17 cellular contexts compared by ENCODE assay signal in the genomic region with DNA sequence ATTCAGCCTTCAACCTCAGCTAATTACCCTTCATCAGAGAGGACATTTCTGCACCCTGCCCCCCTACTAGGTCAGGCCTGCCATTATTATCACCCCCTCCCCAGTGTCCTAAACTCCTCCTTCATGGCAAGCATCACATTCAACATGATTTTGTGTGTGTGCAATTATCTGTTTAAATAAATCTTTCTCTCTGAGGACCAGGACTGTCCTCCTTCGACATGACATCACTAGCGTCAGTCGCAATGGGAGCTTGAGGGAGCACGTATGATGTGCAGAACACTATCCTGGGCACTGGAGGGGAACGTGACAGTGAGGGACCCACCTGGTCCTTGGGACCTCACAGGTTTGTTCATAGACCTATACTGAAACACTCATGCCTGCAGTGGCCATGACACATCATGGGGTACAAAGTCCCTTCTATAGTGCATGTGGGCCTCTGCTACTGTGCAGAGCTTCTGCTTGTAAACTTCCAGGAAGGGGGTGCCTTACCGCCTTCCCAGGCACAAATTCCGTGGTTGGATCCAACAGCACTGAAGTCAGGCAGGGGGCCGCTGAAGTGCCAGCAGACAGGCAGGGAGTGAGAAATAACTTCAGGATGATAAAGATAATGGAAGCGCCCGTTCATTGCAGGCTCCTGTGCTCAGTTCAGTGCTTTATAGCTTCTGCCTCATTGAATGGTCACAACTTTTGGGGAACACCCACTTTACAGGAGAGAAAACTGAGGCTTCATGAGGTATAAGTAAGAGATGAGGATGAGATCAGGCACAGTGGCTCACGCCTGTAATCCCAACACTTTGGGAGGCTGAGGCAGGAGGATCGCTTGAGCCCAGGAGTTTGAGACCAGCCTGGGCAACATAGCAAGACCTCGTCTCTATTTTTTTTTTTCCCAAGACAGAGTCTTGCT. TPM values are rescaled to one million over a fixed set of nuclear protein-coding genes. Genes with fewer than 3 reads are reported as not detected.
DNase-seq lines count a peak whose midpoint lies in the region; ATAC-seq and TF ChIP-seq lines count a peak whose summit lies in the region.
"Had no signal": no experiment of that assay in that cellular context is flagged by ENCODE, and none has a peak within 500 bp of the region (broad histone marks: within the 10 kb centered on the region; RNA-seq: fewer than 3 reads in every experiment).

No MANE protein-coding gene starts in this region.

- intact Hi-C loops in activated CD4-positive, alpha-beta T cell treated with anti-CD3 and anti-CD28 coated beads, Interleukin-2, amount 10 ng/mL, durations not matched to agents 24 days and 14 days (cut with micrococcal nuclease): no loop called here

- H3K9ac ChIP-seq in stomach smooth muscle (ENCODE audit: low read length in 2 of 2): no peak overlapping the region

- H3K4me3 ChIP-seq in Peyer's patch: no peak overlapping the region
- H3K4me3 ChIP-seq in stomach smooth muscle (ENCODE audit: low read length in 2 of 2): no peak overlapping the region
- H3K4me3 ChIP-seq: adrenal gland, upper lobe of right lung had no signal

- H3K4me1 ChIP-seq in Peyer's patch (peaks cover 0 to 53% (median 15%) of the 10 kb centered on the region in 4 donors), stomach smooth muscle (ENCODE audit: control insufficient read depth, insufficient read depth, low read length) (peaks cover 45% of the 10 kb centered on the region)

- H3K27ac ChIP-seq in Peyer's patch (peak overlapping the region in 1 of 4 donors; percentile 57), stomach smooth muscle (ENCODE audit: low read length) (peak overlapping the region; percentile 37)
- H3K27ac ChIP-seq: adrenal gland had no signal

- no peak for TF ChIP-seq CTCF in Peyer's patch (IDR thresholded peaks at IDR 0.05)

- no peak for DNase-seq in activated CD4-positive, alpha-beta T cell treated with anti-CD3 and anti-CD28 coated beads, Interleukin-2, amount 10 ng/mL, durations not matched to agents 24 days and 14 days
- DNase-seq in activated CD4-positive, alpha-beta T cell treated with anti-CD3 and anti-CD28 coated beads, Interleukin-2, amount 50 U/mL, for 48 hours: no peak
- DNase-seq in Peyer's patch: peak in 2 of 3 donors; percentile 68 to 86
- peak; percentile 29 for DNase-seq in kidney tubule cell (ENCODE audit: low spot score)
- no peak for DNase-seq in hypothalamus (lab: John Stamatoyannopoulos, UW)
- no peak for DNase-seq in COR-L47 (lab: John Stamatoyannopoulos, UW)
- DNase-seq: activated T-cell treated with anti-CD3 and anti-CD28 coated beads, Interleukin-2, amount 50 U/mL, for 1 hour; adrenal gland; glutamatergic neuron; GOT3; NCI-H226; stimulated activated CD4-positive, alpha-beta T cell treated with anti-CD3 and anti-CD28 coated beads, Interleukin-1b, Interleukin-23, amount 100 ng/mL, for 48 hours; SW 1271; upper lobe of right lung had no signal

- TF ChIP-seq POLR2A in Peyer's patch (IDR thresholded peaks at IDR 0.05): peak in 1 of 2 donors; percentile 17

- H3K4me1 Mint-ChIP-seq in activated CD4-positive, alpha-beta T cell treated with anti-CD3 and anti-CD28 coated beads, Interleukin-2, amount 10 ng/mL, durations not matched to agents 24 days and 14 days: peaks cover 60% of the 10 kb centered on the region

- H3K4me3 Mint-ChIP-seq in activated CD4-positive, alpha-beta T cell treated with anti-CD3 and anti-CD28 coated beads, Interleukin-2, amount 10 ng/mL, durations not matched to agents 24 days and 14 days: peak overlapping the region; percentile 17

- no peak for ATAC-seq in SK-N-SH treated with all-trans-retinoic acid at 6 μM for 48 hours
- ATAC-seq: activated CD4-positive, CD25-positive, alpha-beta regulatory T cell treated with anti-CD3 and anti-CD28 coated beads, Interleukin-2, amount 50 U/mL, for 24 hours; upper lobe of right lung had no signal

- H3K27me3 ChIP-seq in Peyer's patch (no peaks in the 10 kb centered on the region), stomach smooth muscle (ENCODE audit: control insufficient read depth in 1 of 2, insufficient read depth in 2 of 2, low read length in 2 of 2) (no peaks in the 10 kb centered on the region)
- H3K27me3 ChIP-seq: adrenal gland, upper lobe of right lung had no signal

- H3K27me3 Mint-ChIP-seq in activated CD4-positive, alpha-beta T cell treated with anti-CD3 and anti-CD28 coated beads, Interleukin-2, amount 10 ng/mL, durations not matched to agents 24 days and 14 days: no peaks in the 10 kb centered on the region

- H3K9me3 ChIP-seq in Peyer's patch (no peaks in the 10 kb centered on the region), stomach smooth muscle (ENCODE audit: control insufficient read depth in 2 of 2, low read length in 2 of 2) (no peaks in the 10 kb centered on the region)
- H3K9me3 ChIP-seq: adrenal gland, upper lobe of right lung had no signal

- no peaks in the 10 kb centered on the region for H3K36me3 Mint-ChIP-seq in activated CD4-positive, alpha-beta T cell treated with anti-CD3 and anti-CD28 coated beads, Interleukin-2, amount 10 ng/mL, durations not matched to agents 24 days and 14 days (ENCODE audit: low read depth)

- H3K9me3 Mint-ChIP-seq in activated CD4-positive, alpha-beta T cell treated with anti-CD3 and anti-CD28 coated beads, Interleukin-2, amount 10 ng/mL, durations not matched to agents 24 days and 14 days: no peaks in the 10 kb centered on the region

- H3K36me3 ChIP-seq in Peyer's patch (no peaks in the 10 kb centered on the region), stomach smooth muscle (ENCODE audit: control insufficient read depth in 2 of 2, insufficient read depth in 2 of 2, low read length in 2 of 2) (no peaks in the 10 kb centered on the region)
- H3K36me3 ChIP-seq: adrenal gland, upper lobe of right lung had no signal

- H3K27ac Mint-ChIP-seq in activated CD4-positive, alpha-beta T cell treated with anti-CD3 and anti-CD28 coated beads, Interleukin-2, amount 10 ng/mL, durations not matched to agents 24 days and 14 days: no peak overlapping the region

TF ChIP-seq in SK-N-SH treated with all-trans-retinoic acid at 6 μM for 48 hours, 23 proteins besides CTCF, POLR2A, EP300 and RAD21 (continues in another document):
- no peak for TF ChIP-seq TOX (CRISPR knock-in tag; IDR thresholded peaks at IDR 0.05; ENCODE audit: borderline replicate concordance)
- TF ChIP-seq OSR1 (CRISPR knock-in tag; IDR thresholded peaks at IDR 0.05): no peak
- TF ChIP-seq ARNTL (CRISPR knock-in tag; IDR thresholded peaks at IDR 0.05; ENCODE audit: borderline replicate concordance, low read depth): no peak
- no peak for TF ChIP-seq ZNF70 (CRISPR knock-in tag; IDR thresholded peaks at IDR 0.05)
- no peak for TF ChIP-seq SNAI2 (CRISPR knock-in tag; IDR thresholded peaks at IDR 0.05)
- no peak for TF ChIP-seq CSRNP3 (CRISPR knock-in tag; IDR thresholded peaks at IDR 0.05)
- no peak for TF ChIP-seq PPARA (CRISPR knock-in tag; IDR thresholded peaks at IDR 0.05; ENCODE audit: borderline replicate concordance)
- TF ChIP-seq, protein P1, sequence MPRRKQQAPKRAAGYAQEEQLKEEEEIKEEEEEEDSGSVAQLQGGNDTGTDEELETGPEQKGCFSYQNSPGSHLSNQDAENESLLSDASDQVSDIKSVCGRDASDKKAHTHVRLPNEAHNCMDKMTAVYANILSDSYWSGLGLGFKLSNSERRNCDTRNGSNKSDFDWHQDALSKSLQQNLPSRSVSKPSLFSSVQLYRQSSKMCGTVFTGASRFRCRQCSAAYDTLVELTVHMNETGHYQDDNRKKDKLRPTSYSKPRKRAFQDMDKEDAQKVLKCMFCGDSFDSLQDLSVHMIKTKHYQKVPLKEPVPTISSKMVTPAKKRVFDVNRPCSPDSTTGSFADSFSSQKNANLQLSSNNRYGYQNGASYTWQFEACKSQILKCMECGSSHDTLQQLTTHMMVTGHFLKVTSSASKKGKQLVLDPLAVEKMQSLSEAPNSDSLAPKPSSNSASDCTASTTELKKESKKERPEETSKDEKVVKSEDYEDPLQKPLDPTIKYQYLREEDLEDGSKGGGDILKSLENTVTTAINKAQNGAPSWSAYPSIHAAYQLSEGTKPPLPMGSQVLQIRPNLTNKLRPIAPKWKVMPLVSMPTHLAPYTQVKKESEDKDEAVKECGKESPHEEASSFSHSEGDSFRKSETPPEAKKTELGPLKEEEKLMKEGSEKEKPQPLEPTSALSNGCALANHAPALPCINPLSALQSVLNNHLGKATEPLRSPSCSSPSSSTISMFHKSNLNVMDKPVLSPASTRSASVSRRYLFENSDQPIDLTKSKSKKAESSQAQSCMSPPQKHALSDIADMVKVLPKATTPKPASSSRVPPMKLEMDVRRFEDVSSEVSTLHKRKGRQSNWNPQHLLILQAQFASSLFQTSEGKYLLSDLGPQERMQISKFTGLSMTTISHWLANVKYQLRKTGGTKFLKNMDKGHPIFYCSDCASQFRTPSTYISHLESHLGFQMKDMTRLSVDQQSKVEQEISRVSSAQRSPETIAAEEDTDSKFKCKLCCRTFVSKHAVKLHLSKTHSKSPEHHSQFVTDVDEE (CRISPR knock-in tag; IDR thresholded peaks at IDR 0.05): no peak
- TF ChIP-seq ZNF565 (CRISPR knock-in tag; conservative IDR thresholded peaks at IDR 0.05; ENCODE audit: low read depth): no peak
- TF ChIP-seq BACH2 (CRISPR knock-in tag; IDR thresholded peaks at IDR 0.05; ENCODE audit: borderline replicate concordance): no peak

RNA-seq across cellular contexts. Expression of gene STXBP1, which starts 36.0 kb away (rescaled TPM):
- 26.5 and 31.1 TPM in 2 replicates for total RNA-seq in activated CD4-positive, alpha-beta T cell treated with anti-CD3 and anti-CD28 coated beads, Interleukin-2, amount 10 ng/mL, durations not matched to agents 24 days and 14 days
- 10 to 100 TPM in 2 of 4 donors, 1 to 10 TPM in 2; 4.4 to 90.8 (median 12.6) TPM for total RNA-seq in Peyer's patch

Comparison
In these comparisons a context has a peak if more than half of its experiments do, and no peak if none do; other contexts are left out.
1. DNase-seq: peak in Peyer's patch (2 of 3) and kidney tubule cell (single experiment); none in activated CD4-positive, alpha-beta T cell treated with anti-CD3 and anti-CD28 coated beads, Interleukin-2, amount 10 ng/mL, durations not matched to agents 24 days and 14 days (single experiment), activated CD4-positive, alpha-beta T cell treated with anti-CD3 and anti-CD28 coated beads, Interleukin-2, amount 50 U/mL, for 48 hours (0 of 2), hypothalamus (0 of 51) and COR-L47 (single experiment).